8 cellular contexts compared by ENCODE assay signal in the genomic region with DNA sequence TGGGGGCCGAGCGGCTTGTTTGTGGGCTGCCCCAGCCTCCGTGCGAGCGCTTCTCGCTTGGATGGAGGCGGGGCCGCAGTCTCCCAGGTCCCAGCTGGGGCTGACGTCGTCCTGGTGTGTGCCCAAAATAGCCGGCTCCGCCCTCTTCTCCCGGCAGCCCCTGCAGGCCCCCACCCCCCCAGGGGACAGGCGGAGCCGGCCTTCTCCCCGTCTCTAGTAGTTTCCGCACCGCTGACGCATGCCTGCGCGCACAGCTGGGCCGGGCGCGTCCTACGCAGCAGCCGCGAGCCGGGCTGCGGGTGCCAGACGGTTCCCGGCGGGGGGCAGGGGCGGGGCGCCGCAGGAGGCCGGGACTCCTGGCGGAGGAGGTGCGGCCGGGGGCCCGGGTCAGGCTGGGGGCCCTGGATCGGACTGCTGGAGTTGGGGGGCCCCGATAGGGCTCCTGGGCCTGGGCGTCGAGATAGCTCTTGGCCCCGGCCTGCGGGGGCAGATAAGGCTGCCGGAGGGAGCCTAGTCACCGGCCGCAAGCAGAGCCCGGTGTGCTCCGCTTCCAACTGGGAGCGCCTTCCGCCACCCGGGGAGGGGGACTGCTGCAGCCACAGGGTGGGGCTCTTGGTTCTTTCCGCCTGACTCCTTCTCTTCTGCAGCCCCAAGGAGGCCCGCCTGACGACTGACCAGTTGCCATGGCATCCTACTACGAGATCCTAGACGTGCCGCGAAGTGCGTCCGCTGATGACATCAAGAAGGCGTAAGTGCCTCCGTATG. TPM values are rescaled to one million over a fixed set of nuclear protein-coding genes. Genes with fewer than 3 reads are reported as not detected.
A peak's percentile ranks its signal among the peaks of the same experiment; 100 is the strongest.
DNase-seq lines count a peak whose midpoint lies in the region; ATAC-seq and TF ChIP-seq lines count a peak whose summit lies in the region.

TSS of gene DNAJB2 (plus strand) at position 216 of the 765 bp plus-strand sequence. CDS start at position 684, 468 bp downstream.

- peak within 1 kb of the TSS; percentile 92 to 93 for H3K27ac Mint-ChIP-seq in natural killer cell treated with Interleukin-12 subunit alpha and Interleukin-12 subunit beta and Interleukin-15 and Interleukin-18, amount 100 ng/mL, for 72 hours

- H3K4me3 ChIP-seq in H7 (ENCODE audit: insufficient read depth, low read depth, low read length) (peak within 1 kb of the TSS; percentile 70), fibroblast of pulmonary artery (replicated peaks; ENCODE audit: low read depth, low read length) (peak within 1 kb of the TSS; percentile 68)

- H3K36me3 ChIP-seq in H7 (replicated peaks; ENCODE audit: control insufficient read depth, insufficient read depth, low read length): peaks cover 3% of the 10 kb centered on the region

- ATAC-seq in natural killer cell treated with Interleukin-12 subunit alpha and Interleukin-12 subunit beta and Interleukin-15 and Interleukin-18, amount 100 ng/mL, for 72 hours: peak; percentile 97
- peak; percentile 90 for ATAC-seq in stimulated activated naive CD8-positive, alpha-beta T cell treated with anti-CD3 and anti-CD28 coated beads, Interleukin-15, Interleukin-2, amounts not matched to agents 100 U/mL and 50 U/mL, for 24 hours

- peak within 1 kb of the TSS; percentile 91 for H3K4me3 Mint-ChIP-seq in natural killer cell treated with Interleukin-12 subunit alpha and Interleukin-12 subunit beta and Interleukin-15 and Interleukin-18, amount 100 ng/mL, for 72 hours

- DNase-seq in ELF-1 (ENCODE audit: low read depth, low spot score) (peak; percentile 98), H7 (peak; percentile 100), M059J (ENCODE audit: low read depth) (peak; percentile 99), SHP77 (lab: John Stamatoyannopoulos, UW) (peak; percentile 93 to 96), fibroblast of pulmonary artery (ENCODE audit: low read depth) (peak; percentile 99)
- peak; percentile 98 for DNase-seq in activated effector memory CD4-positive, alpha-beta T cell treated with Interleukin-2 at 50 U/mL for 16 hours
- DNase-seq in natural killer cell treated with Interleukin-12 subunit alpha and Interleukin-12 subunit beta and Interleukin-15 and Interleukin-18, amount 100 ng/mL, for 72 hours (ENCODE audit: low spot score): peak; percentile 99
- DNase-seq in stimulated activated naive CD8-positive, alpha-beta T cell treated with anti-CD3 and anti-CD28 coated beads, Interleukin-15, Interleukin-2, amounts not matched to agents 100 U/mL and 50 U/mL, for 24 hours: peak; percentile 99

- peaks cover 6% of the 10 kb centered on the region for H3K36me3 Mint-ChIP-seq in natural killer cell treated with Interleukin-12 subunit alpha and Interleukin-12 subunit beta and Interleukin-15 and Interleukin-18, amount 100 ng/mL, for 72 hours

- no peak for TF ChIP-seq CTCF in fibroblast of pulmonary artery (IDR thresholded peaks at IDR 0.05; ENCODE audit: low read length, missing control alignments)

- H3K27me3 ChIP-seq in H7 (ENCODE audit: control insufficient read depth, insufficient read depth, low read length): no peaks in the 10 kb centered on the region; the same call in 1 of the 2 replicates

- peaks cover 37% of the 10 kb centered on the region in 2 donors for H3K4me1 Mint-ChIP-seq in natural killer cell treated with Interleukin-12 subunit alpha and Interleukin-12 subunit beta and Interleukin-15 and Interleukin-18, amount 100 ng/mL, for 72 hours (ENCODE audit: low read depth in 2 of 2)

- no peaks in the 10 kb centered on the region for H3K9me3 Mint-ChIP-seq in natural killer cell treated with Interleukin-12 subunit alpha and Interleukin-12 subunit beta and Interleukin-15 and Interleukin-18, amount 100 ng/mL, for 72 hours

- no peaks in the 10 kb centered on the region for H3K27me3 Mint-ChIP-seq in natural killer cell treated with Interleukin-12 subunit alpha and Interleukin-12 subunit beta and Interleukin-15 and Interleukin-18, amount 100 ng/mL, for 72 hours

RNA-seq across cellular contexts. Expression of gene DNAJB2, which starts in this region (rescaled TPM):
- total RNA-seq in H7 (2014; rRNA removed; shearing (Covaris generic)): 29.1 and 38.6 TPM in 2 replicates
- total RNA-seq in M059J (2014; rRNA removed; shearing (Covaris generic)): 33.2 and 45.9 TPM in 2 replicates
- 10 to 100 TPM; 43.4 to 47.9 TPM for total RNA-seq in natural killer cell treated with Interleukin-12 subunit alpha and Interleukin-12 subunit beta and Interleukin-15 and Interleukin-18, amount 100 ng/mL, for 72 hours

Comparison
In these comparisons a context has a peak if more than half of its experiments do, and no peak if none do; other contexts are left out.
1. Peak in every context shown above with its lines: DNase-seq, ATAC-seq and H3K4me3 ChIP-seq.